In the genomic region with DNA sequence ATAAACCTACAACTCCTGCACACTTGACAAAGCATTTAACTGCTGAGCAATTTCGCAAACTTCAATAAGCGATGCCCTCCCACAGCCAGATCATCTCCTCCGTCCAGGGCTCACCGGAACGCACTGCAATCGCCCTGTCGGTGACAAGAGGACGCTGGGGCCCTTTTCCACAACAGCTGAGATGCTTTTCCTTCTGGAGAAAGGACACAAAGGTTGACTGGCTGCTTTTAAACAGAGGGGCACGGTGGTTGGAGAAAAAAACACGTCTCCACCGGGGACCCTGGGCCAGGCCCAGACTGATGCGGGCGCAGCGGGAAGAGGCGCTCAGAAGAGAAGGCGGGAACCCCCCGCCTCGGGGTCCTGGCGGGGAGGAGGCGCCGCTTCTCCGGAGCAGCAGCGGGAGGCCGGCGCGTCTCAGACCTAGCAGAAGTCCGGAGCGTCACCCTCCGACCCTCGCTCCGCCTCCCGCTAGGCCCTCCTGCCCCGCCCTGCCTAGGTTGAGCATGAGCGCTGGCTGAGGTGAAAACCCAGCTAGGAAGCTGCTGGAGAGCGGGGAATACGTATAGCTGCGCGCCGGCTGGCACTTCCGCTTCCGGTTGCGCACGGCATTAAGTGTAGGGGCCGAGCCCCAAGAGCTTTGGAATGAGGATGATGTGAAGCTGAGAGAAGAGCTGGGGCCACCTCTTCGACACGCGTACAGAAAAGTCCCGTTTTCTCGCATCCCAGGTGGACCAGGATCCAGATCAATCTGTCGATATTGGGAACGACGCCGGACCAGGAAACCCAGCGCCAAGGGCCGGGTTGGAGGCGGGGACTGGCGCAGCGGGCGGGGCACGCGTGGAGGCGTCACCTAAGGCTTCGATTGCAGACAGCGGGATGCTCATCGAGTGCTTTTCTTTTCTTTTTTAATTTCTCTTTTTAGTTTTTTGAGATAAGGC, we compare ENCODE assay signal across 1 cellular context.
TF ChIP-seq lines count a peak whose summit lies in the region.

A gene (minus strand): TSS at position 564 of the 938 bp plus-strand sequence. CDS start 3,788 bp downstream, outside the sequence.

TF ChIP-seq in HepG2, 621 proteins besides CTCF, POLR2A, EP300 and RAD21 (continued from another document and continues in another):
- TF ChIP-seq ZNF7 (CRISPR knock-in tag; IDR thresholded peaks at IDR 0.05), result no peak
- peak; percentile 84; the same call in 1 of the 2 replicates for TF ChIP-seq ZC3H13 (CRISPR knock-in tag; IDR thresholded peaks at IDR 0.05)
- TF ChIP-seq IRX3 (CRISPR knock-in tag; IDR thresholded peaks at IDR 0.05; ENCODE audit: borderline replicate concordance, low read depth), result no peak
- peak; percentile 93 for TF ChIP-seq KAT7 (CRISPR knock-in tag; IDR thresholded peaks at IDR 0.05; ENCODE audit: borderline replicate concordance)
- peak; percentile 70; the same call in 1 of the 2 replicates for TF ChIP-seq SMAD1 (CRISPR knock-in tag; IDR thresholded peaks at IDR 0.05; ENCODE audit: borderline replicate concordance, low read depth)
- TF ChIP-seq ZNF841 (CRISPR knock-in tag; IDR thresholded peaks at IDR 0.05; ENCODE audit: borderline replicate concordance), result no peak
- no peak for TF ChIP-seq CCAR2 (optimal IDR thresholded peaks at IDR 0.05; ENCODE audit: low read depth, low read length)
- TF ChIP-seq, protein P1, sequence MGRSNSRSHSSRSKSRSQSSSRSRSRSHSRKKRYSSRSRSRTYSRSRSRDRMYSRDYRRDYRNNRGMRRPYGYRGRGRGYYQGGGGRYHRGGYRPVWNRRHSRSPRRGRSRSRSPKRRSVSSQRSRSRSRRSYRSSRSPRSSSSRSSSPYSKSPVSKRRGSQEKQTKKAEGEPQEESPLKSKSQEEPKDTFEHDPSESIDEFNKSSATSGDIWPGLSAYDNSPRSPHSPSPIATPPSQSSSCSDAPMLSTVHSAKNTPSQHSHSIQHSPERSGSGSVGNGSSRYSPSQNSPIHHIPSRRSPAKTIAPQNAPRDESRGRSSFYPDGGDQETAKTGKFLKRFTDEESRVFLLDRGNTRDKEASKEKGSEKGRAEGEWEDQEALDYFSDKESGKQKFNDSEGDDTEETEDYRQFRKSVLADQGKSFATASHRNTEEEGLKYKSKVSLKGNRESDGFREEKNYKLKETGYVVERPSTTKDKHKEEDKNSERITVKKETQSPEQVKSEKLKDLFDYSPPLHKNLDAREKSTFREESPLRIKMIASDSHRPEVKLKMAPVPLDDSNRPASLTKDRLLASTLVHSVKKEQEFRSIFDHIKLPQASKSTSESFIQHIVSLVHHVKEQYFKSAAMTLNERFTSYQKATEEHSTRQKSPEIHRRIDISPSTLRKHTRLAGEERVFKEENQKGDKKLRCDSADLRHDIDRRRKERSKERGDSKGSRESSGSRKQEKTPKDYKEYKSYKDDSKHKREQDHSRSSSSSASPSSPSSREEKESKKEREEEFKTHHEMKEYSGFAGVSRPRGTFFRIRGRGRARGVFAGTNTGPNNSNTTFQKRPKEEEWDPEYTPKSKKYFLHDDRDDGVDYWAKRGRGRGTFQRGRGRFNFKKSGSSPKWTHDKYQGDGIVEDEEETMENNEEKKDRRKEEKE (IDR thresholded peaks at IDR 0.05), result no peak
- no peak for TF ChIP-seq FOXK2 (IDR thresholded peaks at IDR 0.05)
- no peak for TF ChIP-seq DNMT3B (CRISPR knock-in tag; conservative IDR thresholded peaks at IDR 0.05)
- TF ChIP-seq, protein P2, sequence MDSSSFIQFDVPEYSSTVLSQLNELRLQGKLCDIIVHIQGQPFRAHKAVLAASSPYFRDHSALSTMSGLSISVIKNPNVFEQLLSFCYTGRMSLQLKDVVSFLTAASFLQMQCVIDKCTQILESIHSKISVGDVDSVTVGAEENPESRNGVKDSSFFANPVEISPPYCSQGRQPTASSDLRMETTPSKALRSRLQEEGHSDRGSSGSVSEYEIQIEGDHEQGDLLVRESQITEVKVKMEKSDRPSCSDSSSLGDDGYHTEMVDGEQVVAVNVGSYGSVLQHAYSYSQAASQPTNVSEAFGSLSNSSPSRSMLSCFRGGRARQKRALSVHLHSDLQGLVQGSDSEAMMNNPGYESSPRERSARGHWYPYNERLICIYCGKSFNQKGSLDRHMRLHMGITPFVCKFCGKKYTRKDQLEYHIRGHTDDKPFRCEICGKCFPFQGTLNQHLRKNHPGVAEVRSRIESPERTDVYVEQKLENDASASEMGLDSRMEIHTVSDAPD (CRISPR knock-in tag; IDR thresholded peaks at IDR 0.05), result no peak
- no peak for TF ChIP-seq SP1 (IDR thresholded peaks at IDR 0.05)
- peak; percentile 79 for TF ChIP-seq SP1 (CRISPR knock-in tag; IDR thresholded peaks at IDR 0.05)
- no peak for TF ChIP-seq NFYB (CRISPR knock-in tag; IDR thresholded peaks at IDR 0.05)
- TF ChIP-seq, protein P3, sequence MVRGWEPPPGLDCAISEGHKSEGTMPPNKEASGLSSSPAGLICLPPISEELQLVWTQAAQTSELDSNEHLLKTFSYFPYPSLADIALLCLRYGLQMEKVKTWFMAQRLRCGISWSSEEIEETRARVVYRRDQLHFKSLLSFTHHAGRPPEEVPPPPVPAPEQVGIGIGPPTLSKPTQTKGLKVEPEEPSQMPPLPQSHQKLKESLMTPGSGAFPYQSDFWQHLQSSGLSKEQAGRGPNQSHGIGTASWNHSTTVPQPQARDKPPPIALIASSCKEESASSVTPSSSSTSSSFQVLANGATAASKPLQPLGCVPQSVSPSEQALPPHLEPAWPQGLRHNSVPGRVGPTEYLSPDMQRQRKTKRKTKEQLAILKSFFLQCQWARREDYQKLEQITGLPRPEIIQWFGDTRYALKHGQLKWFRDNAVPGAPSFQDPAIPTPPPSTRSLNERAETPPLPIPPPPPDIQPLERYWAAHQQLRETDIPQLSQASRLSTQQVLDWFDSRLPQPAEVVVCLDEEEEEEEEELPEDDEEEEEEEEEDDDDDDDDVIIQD (CRISPR knock-in tag; IDR thresholded peaks at IDR 0.05; ENCODE audit: low read depth), result peak; percentile 63
- TF ChIP-seq ZNF891 (CRISPR knock-in tag; IDR thresholded peaks at IDR 0.05), result peak; percentile 81; the same call in 1 of the 2 replicates
- TF ChIP-seq MTF2 (CRISPR knock-in tag; IDR thresholded peaks at IDR 0.05; ENCODE audit: borderline replicate concordance), result no peak
- TF ChIP-seq, protein P4, sequence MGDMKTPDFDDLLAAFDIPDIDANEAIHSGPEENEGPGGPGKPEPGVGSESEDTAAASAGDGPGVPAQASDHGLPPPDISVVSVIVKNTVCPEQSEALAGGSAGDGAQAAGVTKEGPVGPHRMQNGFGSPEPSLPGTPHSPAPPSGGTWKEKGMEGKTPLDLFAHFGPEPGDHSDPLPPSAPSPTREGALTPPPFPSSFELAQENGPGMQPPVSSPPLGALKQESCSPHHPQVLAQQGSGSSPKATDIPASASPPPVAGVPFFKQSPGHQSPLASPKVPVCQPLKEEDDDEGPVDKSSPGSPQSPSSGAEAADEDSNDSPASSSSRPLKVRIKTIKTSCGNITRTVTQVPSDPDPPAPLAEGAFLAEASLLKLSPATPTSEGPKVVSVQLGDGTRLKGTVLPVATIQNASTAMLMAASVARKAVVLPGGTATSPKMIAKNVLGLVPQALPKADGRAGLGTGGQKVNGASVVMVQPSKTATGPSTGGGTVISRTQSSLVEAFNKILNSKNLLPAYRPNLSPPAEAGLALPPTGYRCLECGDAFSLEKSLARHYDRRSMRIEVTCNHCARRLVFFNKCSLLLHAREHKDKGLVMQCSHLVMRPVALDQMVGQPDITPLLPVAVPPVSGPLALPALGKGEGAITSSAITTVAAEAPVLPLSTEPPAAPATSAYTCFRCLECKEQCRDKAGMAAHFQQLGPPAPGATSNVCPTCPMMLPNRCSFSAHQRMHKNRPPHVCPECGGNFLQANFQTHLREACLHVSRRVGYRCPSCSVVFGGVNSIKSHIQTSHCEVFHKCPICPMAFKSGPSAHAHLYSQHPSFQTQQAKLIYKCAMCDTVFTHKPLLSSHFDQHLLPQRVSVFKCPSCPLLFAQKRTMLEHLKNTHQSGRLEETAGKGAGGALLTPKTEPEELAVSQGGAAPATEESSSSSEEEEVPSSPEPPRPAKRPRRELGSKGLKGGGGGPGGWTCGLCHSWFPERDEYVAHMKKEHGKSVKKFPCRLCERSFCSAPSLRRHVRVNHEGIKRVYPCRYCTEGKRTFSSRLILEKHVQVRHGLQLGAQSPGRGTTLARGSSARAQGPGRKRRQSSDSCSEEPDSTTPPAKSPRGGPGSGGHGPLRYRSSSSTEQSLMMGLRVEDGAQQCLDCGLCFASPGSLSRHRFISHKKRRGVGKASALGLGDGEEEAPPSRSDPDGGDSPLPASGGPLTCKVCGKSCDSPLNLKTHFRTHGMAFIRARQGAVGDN (CRISPR knock-in tag; IDR thresholded peaks at IDR 0.05), result peak; percentile 96
- no peak for TF ChIP-seq HNRNPK (IDR thresholded peaks at IDR 0.05; ENCODE audit: low read depth, low read length, poor library complexity, severe bottlenecking)
- TF ChIP-seq, protein P5, sequence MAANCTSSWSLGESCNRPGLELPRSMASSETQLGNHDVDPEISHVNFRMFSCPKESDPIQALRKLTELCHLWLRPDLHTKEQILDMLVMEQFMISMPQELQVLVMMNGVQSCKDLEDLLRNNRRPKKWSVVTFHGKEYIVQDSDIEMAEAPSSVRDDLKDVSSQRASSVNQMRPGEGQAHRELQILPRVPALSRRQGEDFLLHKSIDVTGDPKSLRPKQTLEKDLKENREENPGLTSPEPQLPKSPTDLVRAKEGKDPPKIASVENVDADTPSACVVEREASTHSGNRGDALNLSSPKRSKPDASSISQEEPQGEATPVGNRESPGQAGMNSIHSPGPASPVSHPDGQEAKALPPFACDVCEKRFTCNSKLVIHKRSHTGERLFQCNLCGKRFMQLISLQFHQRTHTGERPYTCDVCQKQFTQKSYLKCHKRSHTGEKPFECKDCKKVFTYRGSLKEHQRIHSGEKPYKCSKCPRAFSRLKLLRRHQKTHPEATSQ (CRISPR knock-in tag; IDR thresholded peaks at IDR 0.05; ENCODE audit: borderline replicate concordance), result no peak
- 0 out of 2 replicates have a peak, but pooled peaks have one; percentile 15 for TF ChIP-seq ZNF329 (CRISPR knock-in tag; IDR thresholded peaks at IDR 0.05; ENCODE audit: low read depth)
- TF ChIP-seq, protein P6, sequence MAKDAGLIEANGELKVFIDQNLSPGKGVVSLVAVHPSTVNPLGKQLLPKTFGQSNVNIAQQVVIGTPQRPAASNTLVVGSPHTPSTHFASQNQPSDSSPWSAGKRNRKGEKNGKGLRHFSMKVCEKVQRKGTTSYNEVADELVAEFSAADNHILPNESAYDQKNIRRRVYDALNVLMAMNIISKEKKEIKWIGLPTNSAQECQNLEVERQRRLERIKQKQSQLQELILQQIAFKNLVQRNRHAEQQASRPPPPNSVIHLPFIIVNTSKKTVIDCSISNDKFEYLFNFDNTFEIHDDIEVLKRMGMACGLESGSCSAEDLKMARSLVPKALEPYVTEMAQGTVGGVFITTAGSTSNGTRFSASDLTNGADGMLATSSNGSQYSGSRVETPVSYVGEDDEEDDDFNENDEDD (CRISPR knock-in tag; IDR thresholded peaks at IDR 0.05; ENCODE audit: borderline replicate concordance), result peak; percentile 81
- TF ChIP-seq, protein P7, sequence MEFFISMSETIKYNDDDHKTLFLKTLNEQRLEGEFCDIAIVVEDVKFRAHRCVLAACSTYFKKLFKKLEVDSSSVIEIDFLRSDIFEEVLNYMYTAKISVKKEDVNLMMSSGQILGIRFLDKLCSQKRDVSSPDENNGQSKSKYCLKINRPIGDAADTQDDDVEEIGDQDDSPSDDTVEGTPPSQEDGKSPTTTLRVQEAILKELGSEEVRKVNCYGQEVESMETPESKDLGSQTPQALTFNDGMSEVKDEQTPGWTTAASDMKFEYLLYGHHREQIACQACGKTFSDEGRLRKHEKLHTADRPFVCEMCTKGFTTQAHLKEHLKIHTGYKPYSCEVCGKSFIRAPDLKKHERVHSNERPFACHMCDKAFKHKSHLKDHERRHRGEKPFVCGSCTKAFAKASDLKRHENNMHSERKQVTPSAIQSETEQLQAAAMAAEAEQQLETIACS (CRISPR knock-in tag; IDR thresholded peaks at IDR 0.05), result no peak
- no peak for TF ChIP-seq SUZ12 (IDR thresholded peaks at IDR 0.05; ENCODE audit: low read depth, low read length)
- TF ChIP-seq, protein P8, sequence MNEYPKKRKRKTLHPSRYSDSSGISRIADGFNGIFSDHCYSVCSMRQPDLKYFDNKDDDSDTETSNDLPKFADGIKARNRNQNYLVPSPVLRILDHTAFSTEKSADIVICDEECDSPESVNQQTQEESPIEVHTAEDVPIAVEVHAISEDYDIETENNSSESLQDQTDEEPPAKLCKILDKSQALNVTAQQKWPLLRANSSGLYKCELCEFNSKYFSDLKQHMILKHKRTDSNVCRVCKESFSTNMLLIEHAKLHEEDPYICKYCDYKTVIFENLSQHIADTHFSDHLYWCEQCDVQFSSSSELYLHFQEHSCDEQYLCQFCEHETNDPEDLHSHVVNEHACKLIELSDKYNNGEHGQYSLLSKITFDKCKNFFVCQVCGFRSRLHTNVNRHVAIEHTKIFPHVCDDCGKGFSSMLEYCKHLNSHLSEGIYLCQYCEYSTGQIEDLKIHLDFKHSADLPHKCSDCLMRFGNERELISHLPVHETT (CRISPR knock-in tag; conservative IDR thresholded peaks at IDR 0.05), result peak; percentile 83; the same call in 1 of the 2 replicates
- TF ChIP-seq PRPF4 (IDR thresholded peaks at IDR 0.05; ENCODE audit: low read depth, low read length, poor library complexity, severe bottlenecking), result no peak
- TF ChIP-seq, protein P9, sequence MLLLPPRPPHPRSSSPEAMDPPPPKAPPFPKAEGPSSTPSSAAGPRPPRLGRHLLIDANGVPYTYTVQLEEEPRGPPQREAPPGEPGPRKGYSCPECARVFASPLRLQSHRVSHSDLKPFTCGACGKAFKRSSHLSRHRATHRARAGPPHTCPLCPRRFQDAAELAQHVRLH (CRISPR knock-in tag; IDR thresholded peaks at IDR 0.05; ENCODE audit: borderline replicate concordance, low read depth), result peak; percentile 93
- TF ChIP-seq KLF11 (CRISPR knock-in tag; IDR thresholded peaks at IDR 0.05), result no peak
- peak; percentile 68; the same call in 1 of the 2 replicates for TF ChIP-seq KLF15 (CRISPR knock-in tag; IDR thresholded peaks at IDR 0.05; ENCODE audit: borderline replicate concordance)
- no peak; the same call in 1 of the 2 replicates for TF ChIP-seq POLR2AphosphoS2 (IDR thresholded peaks at IDR 0.05; ENCODE audit: low read depth, low read length)
- peak; percentile 76 for TF ChIP-seq ZIK1 (CRISPR knock-in tag; IDR thresholded peaks at IDR 0.05; ENCODE audit: borderline replicate concordance, low read depth)
- TF ChIP-seq ZFP41 (CRISPR knock-in tag; IDR thresholded peaks at IDR 0.05; ENCODE audit: borderline replicate concordance), result 0 out of 2 replicates have a peak, but pooled peaks have one; percentile 23
- TF ChIP-seq ZFX (CRISPR knock-in tag; IDR thresholded peaks at IDR 0.05; ENCODE audit: low read depth), result peak; percentile 93
- TF ChIP-seq GFI1 (CRISPR knock-in tag; IDR thresholded peaks at IDR 0.05; ENCODE audit: borderline replicate concordance), result peak; percentile 57; the same call in 1 of the 2 replicates
- no peak for TF ChIP-seq SMC3 (IDR thresholded peaks at IDR 0.05; ENCODE audit: low read length)
- peak; percentile 65; the same call in 1 of the 2 replicates for TF ChIP-seq MTA1 (CRISPR knock-in tag; IDR thresholded peaks at IDR 0.05; ENCODE audit: borderline replicate concordance)
- TF ChIP-seq, protein P10, sequence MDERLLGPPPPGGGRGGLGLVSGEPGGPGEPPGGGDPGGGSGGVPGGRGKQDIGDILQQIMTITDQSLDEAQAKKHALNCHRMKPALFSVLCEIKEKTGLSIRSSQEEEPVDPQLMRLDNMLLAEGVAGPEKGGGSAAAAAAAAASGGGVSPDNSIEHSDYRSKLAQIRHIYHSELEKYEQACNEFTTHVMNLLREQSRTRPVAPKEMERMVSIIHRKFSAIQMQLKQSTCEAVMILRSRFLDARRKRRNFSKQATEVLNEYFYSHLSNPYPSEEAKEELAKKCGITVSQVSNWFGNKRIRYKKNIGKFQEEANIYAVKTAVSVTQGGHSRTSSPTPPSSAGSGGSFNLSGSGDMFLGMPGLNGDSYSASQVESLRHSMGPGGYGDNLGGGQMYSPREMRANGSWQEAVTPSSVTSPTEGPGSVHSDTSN (CRISPR knock-in tag; IDR thresholded peaks at IDR 0.05), result no peak
- peak; percentile 60; the same call in 1 of the 2 replicates for TF ChIP-seq ZNF12 (CRISPR knock-in tag; IDR thresholded peaks at IDR 0.05)
- TF ChIP-seq U2AF1 (optimal IDR thresholded peaks at IDR 0.05; ENCODE audit: low read depth, low read length), result no peak
- no peak for TF ChIP-seq JUNB (CRISPR knock-in tag; IDR thresholded peaks at IDR 0.05; ENCODE audit: borderline replicate concordance)
